ENCODE assay signal across 2 cellular contexts in genomic region chr7:43516581-43517342, GRCh38.
TF ChIP-seq lines count a peak whose summit lies in the region.

No MANE protein-coding gene starts in this region.

TF ChIP-seq in A549, 52 proteins besides CTCF, POLR2A, EP300 and RAD21 (continued from another document):
- TF ChIP-seq FOXS1 (CRISPR knock-in tag; IDR thresholded peaks at IDR 0.05) (no peak), NPAS2 (CRISPR knock-in tag; IDR thresholded peaks at IDR 0.05; ENCODE audit: borderline replicate concordance) (no peak), MAFK (IDR thresholded peaks at IDR 0.05; ENCODE audit: partially characterized antibody) (peak; percentile 79), HEYL (CRISPR knock-in tag; IDR thresholded peaks at IDR 0.05) (no peak)

TF ChIP-seq in IMR-90, 13 proteins besides CTCF, POLR2A, EP300 and RAD21 (continued from another document):
- no peak for TF ChIP-seq ELK1 (IDR thresholded peaks at IDR 0.05; ENCODE audit: borderline replicate concordance, low read depth, low read length)
